In genomic region chr5:72550595-72550994, GRCh38 we compare ENCODE assay signal across 31 cellular contexts. TPM values are rescaled to one million over a fixed set of nuclear protein-coding genes. Genes with fewer than 3 reads are reported as not detected.
"Had no signal": no experiment of that assay in that cellular context is flagged by ENCODE, and none has a peak within 500 bp of the region (broad histone marks: within the 10 kb centered on the region; RNA-seq: fewer than 3 reads in every experiment).

No MANE protein-coding gene starts in this region.

- H3K79me2 ChIP-seq: hepatocyte had no signal

- H3K36me3 Mint-ChIP-seq: activated CD4-positive, alpha-beta memory T cell treated with anti-CD3 and anti-CD28 coated beads for 36 hours; activated CD8-positive, alpha-beta memory T cell treated with anti-CD3 and anti-CD28 coated beads, Interleukin-2, amount 10 ng/mL, durations not matched to agents 7 days and 5 days; activated naive CD4-positive, alpha-beta T cell treated with anti-CD3 and anti-CD28 coated beads, Interleukin-2, amount 10 ng/mL, durations not matched to agents 7 days and 5 days; activated naive CD8-positive, alpha-beta T cell treated with anti-CD3 and anti-CD28 coated beads, Interleukin-2, amount 10 ng/mL, durations not matched to agents 7 days and 5 days had no signal

- DNase-seq: activated B cell treated with CpG ODN at 0.5 μM for 24 hours; activated CD4-positive, alpha-beta memory T cell treated with anti-CD3 and anti-CD28 coated beads for 36 hours; activated CD4-positive, alpha-beta T cell treated with anti-CD3 and anti-CD28 coated beads, Interleukin-2, amount 10 ng/mL, durations not matched to agents 24 days and 14 days; activated CD8-positive, alpha-beta memory T cell treated with anti-CD3 and anti-CD28 coated beads, Interleukin-2, amount 10 ng/mL, durations not matched to agents 7 days and 5 days; activated CD8-positive, alpha-beta memory T cell treated with anti-CD3 and anti-CD28 coated beads, Interleukin-2, amount 50 U/mL, for 4 hours; activated CD8-positive, alpha-beta T cell treated with anti-CD3 and anti-CD28 coated beads, Interleukin-2, amount 10 ng/mL, durations not matched to agents 7 days and 5 days; activated effector memory CD4-positive, alpha-beta T cell treated with anti-CD3 and anti-CD28 coated beads, Interleukin-2, amount 50 U/mL, for 16 hours; activated naive CD4-positive, alpha-beta T cell treated with anti-CD3 and anti-CD28 coated beads, Interleukin-2, amount 10 ng/mL, durations not matched to agents 7 days and 5 days; activated naive CD8-positive, alpha-beta T cell treated with anti-CD3 and anti-CD28 coated beads, Interleukin-2, amount 10 ng/mL, durations not matched to agents 7 days and 5 days; activated T-cell treated with anti-CD3 and anti-CD28 coated beads, Interleukin-2, amount 50 U/mL, for 1 hour; activated T-cell treated with anti-CD3 and anti-CD28 coated beads, Interleukin-2, amount 50 U/mL, for 48 hours; central memory CD4-positive, alpha-beta T cell; cerebellar nuclear complex; colonic mucosa; effector CD8-positive, alpha-beta T cell; esophagus squamous epithelium; foreskin melanocyte; heart right ventricle; T1000; WERI-Rb-1 had no signal

- H3K4me1 ChIP-seq: ascending aorta, colonic mucosa had no signal

- H3K9me3 ChIP-seq: colonic mucosa, esophagus squamous epithelium had no signal

- ATAC-seq: activated CD4-positive, CD25-positive, alpha-beta regulatory T cell treated with anti-CD3 and anti-CD28 coated beads, Interleukin-2, amount 50 U/mL, for 24 hours; activated CD8-positive, alpha-beta memory T cell treated with anti-CD3 and anti-CD28 coated beads, Interleukin-2, amount 10 ng/mL, durations not matched to agents 7 days and 5 days; activated CD8-positive, alpha-beta T cell treated with anti-CD3 and anti-CD28 coated beads, Interleukin-2, amount 10 ng/mL, durations not matched to agents 7 days and 5 days; activated naive CD4-positive, alpha-beta T cell treated with anti-CD3 and anti-CD28 coated beads, Interleukin-2, amount 50 U/mL, for 72 hours; gastroesophageal sphincter; heart right ventricle had no signal

- H3K36me3 ChIP-seq: ascending aorta, cardiac muscle cell, colonic mucosa, esophagus squamous epithelium, gastroesophageal sphincter, heart right ventricle, WERI-Rb-1 had no signal

- H3K27ac ChIP-seq: ascending aorta, cardiac muscle cell, colonic mucosa, epithelial cell of prostate, esophagus squamous epithelium, gastroesophageal sphincter, heart right ventricle, hepatocyte, WERI-Rb-1 had no signal

- H3K9me3 Mint-ChIP-seq: activated naive CD4-positive, alpha-beta T cell treated with anti-CD3 and anti-CD28 coated beads, Interleukin-2, amount 10 ng/mL, durations not matched to agents 7 days and 5 days; activated naive CD8-positive, alpha-beta T cell treated with anti-CD3 and anti-CD28 coated beads, Interleukin-2, amount 10 ng/mL, durations not matched to agents 7 days and 5 days; activated T-helper 1 cell treated with anti-CD3 and anti-CD28 coated beads, Interleukin-12 subunit alpha, Interleukin-12 subunit beta, Interleukin-2, Interleukin-4 antibody, amounts not matched to agents 30 ng/mL and 10 ng/mL and 1 ng/mL, durations not matched to agents 14 hours and 24 hours and 36 hours; activated T-helper 2 cell treated with anti-CD3 and anti-CD28 coated beads, Interferon-gamma antibody, Interleukin-2, Interleukin-4, amounts not matched to agents 10 μg/mL and 5 μg/mL and 100 μg/mL, durations not matched to agents 14 hours and 24 hours and 36 hours had no signal

- H3K27me3 ChIP-seq: ascending aorta, cardiac muscle cell, colonic mucosa, esophagus squamous epithelium, gastroesophageal sphincter, heart right ventricle, hepatocyte had no signal

- H3K4me1 Mint-ChIP-seq: activated B cell treated with CpG ODN at 0.5 μM for 24 hours; activated CD4-positive, alpha-beta T cell treated with anti-CD3 and anti-CD28 coated beads, Interleukin-2, amount 10 ng/mL, durations not matched to agents 24 days and 14 days; activated CD8-positive, alpha-beta memory T cell treated with anti-CD3 and anti-CD28 coated beads, Interleukin-2, amount 10 ng/mL, durations not matched to agents 7 days and 5 days; activated naive CD4-positive, alpha-beta T cell treated with anti-CD3 and anti-CD28 coated beads, Interleukin-2, amount 10 ng/mL, durations not matched to agents 7 days and 5 days; activated naive CD8-positive, alpha-beta T cell treated with anti-CD3 and anti-CD28 coated beads, Interleukin-2, amount 10 ng/mL, durations not matched to agents 7 days and 5 days had no signal

- H3K4me3 Mint-ChIP-seq: activated B cell treated with CpG ODN at 0.5 μM for 24 hours; activated CD4-positive, alpha-beta memory T cell treated with anti-CD3 and anti-CD28 coated beads for 36 hours; activated CD4-positive, alpha-beta T cell treated with anti-CD3 and anti-CD28 coated beads, Interleukin-2, amount 10 ng/mL, durations not matched to agents 24 days and 14 days; activated CD8-positive, alpha-beta memory T cell treated with anti-CD3 and anti-CD28 coated beads, Interleukin-2, amount 10 ng/mL, durations not matched to agents 7 days and 5 days; activated CD8-positive, alpha-beta T cell treated with anti-CD3 and anti-CD28 coated beads, Interleukin-2, amount 10 ng/mL, durations not matched to agents 7 days and 5 days; activated naive CD4-positive, alpha-beta T cell treated with anti-CD3 and anti-CD28 coated beads, Interleukin-2, amount 10 ng/mL, durations not matched to agents 7 days and 5 days; activated naive CD8-positive, alpha-beta T cell treated with anti-CD3 and anti-CD28 coated beads, Interleukin-2, amount 10 ng/mL, durations not matched to agents 7 days and 5 days; activated T-helper 1 cell treated with anti-CD3 and anti-CD28 coated beads, Interleukin-12 subunit alpha, Interleukin-12 subunit beta, Interleukin-2, Interleukin-4 antibody, amounts not matched to agents 30 ng/mL and 10 ng/mL and 1 ng/mL, durations not matched to agents 14 hours and 24 hours and 36 hours; T-helper 2 cell treated with Interferon-gamma antibody and Interleukin-4, amounts not matched to agents 5 μg/mL and 100 μg/mL, for 36 hours had no signal

- H3K4me2 ChIP-seq: hepatocyte had no signal

- H3K4me3 ChIP-seq: ascending aorta, cardiac muscle cell, colonic mucosa, esophagus squamous epithelium, gastroesophageal sphincter, heart right ventricle, hepatocyte had no signal

- H3K27ac Mint-ChIP-seq: activated B cell treated with CpG ODN at 0.5 μM for 24 hours; activated CD4-positive, alpha-beta memory T cell treated with anti-CD3 and anti-CD28 coated beads for 36 hours; activated CD4-positive, alpha-beta T cell treated with anti-CD3 and anti-CD28 coated beads, Interleukin-2, amount 10 ng/mL, durations not matched to agents 24 days and 14 days; activated CD8-positive, alpha-beta memory T cell treated with anti-CD3 and anti-CD28 coated beads, Interleukin-2, amount 10 ng/mL, durations not matched to agents 7 days and 5 days; activated CD8-positive, alpha-beta T cell treated with anti-CD3 and anti-CD28 coated beads, Interleukin-2, amount 10 ng/mL, durations not matched to agents 7 days and 5 days; activated naive CD4-positive, alpha-beta T cell treated with anti-CD3 and anti-CD28 coated beads, Interleukin-2, amount 10 ng/mL, durations not matched to agents 7 days and 5 days; activated naive CD4-positive, alpha-beta T cell treated with anti-CD3 and anti-CD28 coated beads, Interleukin-2, amount 50 U/mL, for 72 hours; activated naive CD8-positive, alpha-beta T cell treated with anti-CD3 and anti-CD28 coated beads, Interleukin-2, amount 10 ng/mL, durations not matched to agents 7 days and 5 days; activated T-helper 1 cell treated with anti-CD3 and anti-CD28 coated beads, Interleukin-12 subunit alpha, Interleukin-12 subunit beta, Interleukin-2, Interleukin-4 antibody, amounts not matched to agents 30 ng/mL and 10 ng/mL and 1 ng/mL, durations not matched to agents 14 hours and 24 hours and 36 hours; activated T-helper 2 cell treated with anti-CD3 and anti-CD28 coated beads, Interferon-gamma antibody, Interleukin-2, Interleukin-4, amounts not matched to agents 10 μg/mL and 5 μg/mL and 100 μg/mL, durations not matched to agents 14 hours and 24 hours and 36 hours; T-helper 2 cell treated with Interferon-gamma antibody and Interleukin-4, amounts not matched to agents 5 μg/mL and 100 μg/mL, for 36 hours had no signal

- H2AFZ ChIP-seq: hepatocyte had no signal

RNA-seq across cellular contexts. Expression of gene ZNF366, which starts 43.4 kb away (rescaled TPM):
- polyA plus RNA-seq: cardiac muscle cell, fibroblast of lung, hepatocyte had no signal
